8 cellular contexts compared by ENCODE assay signal in the genomic region with DNA sequence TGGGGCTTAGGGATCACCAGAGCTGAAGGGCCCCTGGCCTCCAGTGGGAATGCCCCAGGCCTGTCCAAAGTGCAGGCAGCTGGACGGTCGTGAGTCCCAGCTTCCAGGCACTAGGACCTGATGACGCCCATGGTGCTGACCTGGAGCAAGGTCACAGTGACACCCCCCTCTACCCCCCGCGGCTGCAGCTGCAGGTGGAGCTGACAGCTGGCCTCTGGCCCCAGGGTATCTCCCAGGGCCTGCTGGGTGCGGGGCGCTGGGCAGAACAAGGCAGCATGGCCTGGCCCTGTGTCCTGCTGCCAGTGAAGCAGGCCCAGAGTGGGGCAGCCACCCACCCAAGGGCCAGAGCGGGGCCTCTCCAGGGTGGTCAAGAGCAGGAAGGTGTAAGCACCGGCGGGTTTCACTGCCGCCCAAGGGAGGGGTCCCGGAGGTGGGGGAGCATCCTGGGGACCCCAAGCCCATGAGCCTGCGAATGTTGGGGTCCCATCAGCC. TPM values are rescaled to one million over a fixed set of nuclear protein-coding genes. Genes with fewer than 3 reads are reported as not detected.
A peak's percentile ranks its signal among the peaks of the same experiment; 100 is the strongest.
DNase-seq lines count a peak whose midpoint lies in the region; ATAC-seq, FAIRE-seq and TF ChIP-seq lines count a peak whose summit lies in the region.

No MANE protein-coding gene starts in this region.

- no peaks in the 10 kb centered on the region for H3K9me2 ChIP-seq in PC-3 (replicated peaks; ENCODE audit: low read length)

- H4K8ac ChIP-seq in neuronal stem cell (ENCODE audit: low read depth, low read length): peak overlapping the region; percentile 68

- TF ChIP-seq CTCF in Caco-2 (IDR thresholded peaks at IDR 0.05; ENCODE audit: insufficient read depth in 1 of 2, low read depth in 1 of 2, low read length in 1 of 2, severe bottlenecking in 1 of 2, unreplicated experiment in 1 of 2) (no peak), PC-3 (conservative IDR thresholded peaks at IDR 0.05; ENCODE audit: low read depth, low read length) (no peak), endothelial cell of umbilical vein (IDR thresholded peaks at IDR 0.05; ENCODE audit: extremely low read depth in 1 of 2, insufficient read depth in 1 of 2, low read depth in 1 of 2, low read length in 2 of 2) (no peak)

- peak overlapping the region; percentile 34 for H2BK12ac ChIP-seq in neuronal stem cell (ENCODE audit: low read length)

- H3K4me3 Mint-ChIP-seq in Caco-2 (ENCODE audit: unreplicated experiment): no peak overlapping the region

- peak overlapping the region; percentile 95 for H3K18ac ChIP-seq in neuronal stem cell (ENCODE audit: low read length)

- peak overlapping the region; percentile 98 for H2BK15ac ChIP-seq in neuronal stem cell (ENCODE audit: low read length)

- H2BK5ac ChIP-seq in neuronal stem cell (ENCODE audit: low read length): peak overlapping the region; percentile 42

- no CpG with 5 or more reads among the region's 13 CpGs for WGBS in neuronal stem cell (ENCODE audit: extremely low coverage in 2 of 2, insufficient read length in 2 of 2, insufficient replicate concordance in 1 of 2), 2 donors

- H3K27ac ChIP-seq in PC-3 (ENCODE audit: low read length): peak overlapping the region; percentile 7; the same call in 1 of the 2 replicates
- H3K27ac ChIP-seq in endothelial cell of umbilical vein (ENCODE audit: insufficient read depth, low read depth, low read length): peak overlapping the region; percentile 33
- H3K27ac ChIP-seq in neuronal stem cell (replicated peaks; ENCODE audit: low read length): no peak overlapping the region

- H2AFZ ChIP-seq in PC-3 (ENCODE audit: low read length) (peak overlapping the region; percentile 74), endothelial cell of umbilical vein (ENCODE audit: low read depth, low read length) (no peak overlapping the region), neuronal stem cell (ENCODE audit: low read length) (peak overlapping the region; percentile 49)

- H3K4me1 Mint-ChIP-seq in Caco-2 (ENCODE audit: low read depth, unreplicated experiment): peaks cover 22% of the 10 kb centered on the region

- peak overlapping the region; percentile 66 for H3K23ac ChIP-seq in neuronal stem cell (ENCODE audit: low read depth, low read length, poor library complexity)

- H3K9me3 Mint-ChIP-seq in Caco-2 (ENCODE audit: unreplicated experiment): no peaks in the 10 kb centered on the region

- peak overlapping the region; percentile 96 for H3K4me2 ChIP-seq in PC-3 (ENCODE audit: low read length)
- peak overlapping the region; percentile 30 for H3K4me2 ChIP-seq in endothelial cell of umbilical vein (ENCODE audit: insufficient read depth, low read length)
- peak overlapping the region; percentile 48 for H3K4me2 ChIP-seq in neuronal stem cell (ENCODE audit: insufficient read depth, low read length, poor library complexity, severe bottlenecking)

- DNase-seq in Caco-2 (peak; percentile 90 to 96), PC-3 (no peak), endothelial cell of umbilical vein (ENCODE audit: low read depth, low spot score) (peak; percentile 10), neuronal stem cell (ENCODE audit: low spot score) (no peak), GM19240 (ENCODE audit: insufficient read length, low spot score) (no peak), cortex of kidney (lab: John Stamatoyannopoulos, UW) (no peak), T-helper 9 cell (no peak)

- H3K27me3 ChIP-seq in Caco-2 (replicated peaks; ENCODE audit: control insufficient read depth, insufficient read depth, low read length): no peaks in the 10 kb centered on the region
- no peaks in the 10 kb centered on the region for H3K27me3 ChIP-seq in PC-3 (ENCODE audit: low read length)
- no peaks in the 10 kb centered on the region for H3K27me3 ChIP-seq in endothelial cell of umbilical vein (ENCODE audit: control insufficient read depth in 2 of 2, insufficient read depth in 2 of 2, low read length in 2 of 2)
- no peaks in the 10 kb centered on the region for H3K27me3 ChIP-seq in neuronal stem cell (ENCODE audit: control insufficient read depth in 3 of 3, insufficient read depth in 3 of 3, low read depth in 1 of 3, low read length in 3 of 3)

- H3K4me3 ChIP-seq in Caco-2 (ENCODE audit: low read depth, low read length): no peak overlapping the region
- peak overlapping the region; percentile 78 for H3K4me3 ChIP-seq in PC-3 (ENCODE audit: low read length)
- H3K4me3 ChIP-seq in endothelial cell of umbilical vein (replicated peaks in 1 of 3; ENCODE audit: insufficient read depth in 1 of 3, low read depth in 1 of 3, low read length in 3 of 3): peak overlapping the region in 1 of 3 experiments; percentile 58
- H3K4me3 ChIP-seq in neuronal stem cell (ENCODE audit: low read length in 2 of 2): no peak overlapping the region

- H3K9me3 ChIP-seq in Caco-2: no peaks in the 10 kb centered on the region
- H3K9me3 ChIP-seq in PC-3 (ENCODE audit: low read length): no peaks in the 10 kb centered on the region
- no peaks in the 10 kb centered on the region for H3K9me3 ChIP-seq in endothelial cell of umbilical vein (replicated peaks; ENCODE audit: control insufficient read depth, insufficient read depth, low read length)
- H3K9me3 ChIP-seq in neuronal stem cell (replicated peaks in 1 of 2; ENCODE audit: control insufficient read depth in 2 of 2, insufficient read depth in 1 of 2, low read depth in 1 of 2, low read length in 2 of 2): no peaks in the 10 kb centered on the region

- H2BK120ac ChIP-seq in neuronal stem cell (ENCODE audit: low read depth, low read length): no peak overlapping the region

- H3K79me2 ChIP-seq in PC-3 (ENCODE audit: low read length): peaks cover 42% of the 10 kb centered on the region
- H3K79me2 ChIP-seq in endothelial cell of umbilical vein (ENCODE audit: control insufficient read depth, insufficient read depth, low read length): peaks cover 24% of the 10 kb centered on the region

- no peak overlapping the region for H4K91ac ChIP-seq in neuronal stem cell (ENCODE audit: low read depth, low read length, poor library complexity)

- H3K9ac ChIP-seq in PC-3 (ENCODE audit: low read length) (peak overlapping the region; percentile 84), endothelial cell of umbilical vein (replicated peaks; ENCODE audit: extremely low read depth, insufficient read depth, low read length) (peak overlapping the region; percentile 36), neuronal stem cell (ENCODE audit: low read depth, low read length, poor library complexity) (peak overlapping the region; percentile 88)

- peak overlapping the region; percentile 98 for H2AK5ac ChIP-seq in neuronal stem cell (ENCODE audit: low read depth, low read length)

- CTCF ChIA-PET in Caco-2 (lab: Charles Lee) (interaction anchor here (1.1 kb wide), 1 partner anchor 13 kb away, joined by 3 read pairs; no protein-coding TSS in a partner anchor), PC-3 (lab: Charles Lee) (no interaction called here), endothelial cell of umbilical vein (lab: Charles Lee) (interaction anchor here (1.2 kb wide), 1 partner anchor 8 kb away, joined by 3 read pairs; a partner anchor contains a TSS)

- H3K79me1 ChIP-seq in neuronal stem cell (ENCODE audit: low read depth, low read length): peaks cover 4% of the 10 kb centered on the region

- TF ChIP-seq POLR2A in endothelial cell of umbilical vein (IDR thresholded peaks at IDR 0.05; ENCODE audit: low read depth, low read length): no peak

- intact Hi-C loops in Caco-2 (cut with micrococcal nuclease; ENCODE audit: unreplicated experiment) (no loop called here), PC-3 (cut with micrococcal nuclease) (loop anchor here (5.0 kb wide), 1 partner anchor 84 kb away; a partner anchor contains a TSS), endothelial cell of umbilical vein (cut with micrococcal nuclease) (loop anchor here (1.0 to 5.0 kb wide), 2 partner anchors 8 to 169 kb away; a partner anchor contains a TSS)

- peak overlapping the region; percentile 39 for H3K27ac Mint-ChIP-seq in Caco-2 (ENCODE audit: unreplicated experiment)

- no peak for FAIRE-seq in endothelial cell of umbilical vein (lab: Jason Lieb, UNC)

- POLR2A ChIA-PET in Caco-2 (lab: Charles Lee) (interaction anchor here (0.6 kb wide), 1 partner anchor 112 kb away, joined by 11 read pairs; no protein-coding TSS in a partner anchor), PC-3 (lab: Charles Lee; ENCODE audit: unreplicated experiment) (no interaction called here), endothelial cell of umbilical vein (lab: Charles Lee) (interaction anchor here (1.3 kb wide), 1 partner anchor 90 kb away, joined by 3 read pairs; no protein-coding TSS in a partner anchor)

- no peaks in the 10 kb centered on the region for H4K20me1 ChIP-seq in PC-3 (ENCODE audit: low read length)
- H4K20me1 ChIP-seq in endothelial cell of umbilical vein (replicated peaks; ENCODE audit: control insufficient read depth, extremely low read depth, insufficient read depth, low read length): no peaks in the 10 kb centered on the region

- BruUV-seq in Caco-2 (replicated peaks; lab: Mats Ljungman, UMichigan) (no TSS peak), PC-3 (replicated peaks; lab: Mats Ljungman, UMichigan) (TSS peak; percentile 87), endothelial cell of umbilical vein (replicated peaks; lab: Mats Ljungman, UMichigan) (TSS peak; percentile 62)

- peak overlapping the region; percentile 86 for H3K14ac ChIP-seq in neuronal stem cell (ENCODE audit: low read length)

- peak; percentile 18 for ATAC-seq in PC-3
- ATAC-seq in GM18867 (IDR thresholded peaks at IDR 0.05; ENCODE audit: unreplicated experiment): no peak

- H3K4ac ChIP-seq in neuronal stem cell (ENCODE audit: low read length): peak overlapping the region; percentile 85

- no peaks in the 10 kb centered on the region for H3K27me3 Mint-ChIP-seq in Caco-2 (ENCODE audit: insufficient read depth, unreplicated experiment)

- H3K36me3 ChIP-seq in Caco-2 (ENCODE audit: control insufficient read depth, insufficient read depth, low read length): peaks cover 2% of the 10 kb centered on the region; the same call in 1 of the 2 replicates
- H3K36me3 ChIP-seq in PC-3 (ENCODE audit: low read depth, low read length): peaks cover 11% of the 10 kb centered on the region
- H3K36me3 ChIP-seq in endothelial cell of umbilical vein (ENCODE audit: control insufficient read depth in 2 of 2, extremely low read depth in 1 of 2, insufficient read depth in 2 of 2, low read length in 2 of 2): peaks cover 0 to 23% of the 10 kb centered on the region in 2 experiments
- peaks cover 14 to 27% of the 10 kb centered on the region in 2 donors for H3K36me3 ChIP-seq in neuronal stem cell (replicated peaks in 1 of 2; ENCODE audit: control insufficient read depth in 2 of 2, insufficient read depth in 2 of 2, low read length in 2 of 2)

- no peaks in the 10 kb centered on the region for H3K9me1 ChIP-seq in endothelial cell of umbilical vein (replicated peaks; ENCODE audit: control insufficient read depth, extremely low read depth, insufficient read depth, low read length)

- H3K36me3 Mint-ChIP-seq in Caco-2 (ENCODE audit: insufficient read depth, unreplicated experiment): peaks cover 52% of the 10 kb centered on the region

- H3K4me1 ChIP-seq in Caco-2 (peaks cover 37% of the 10 kb centered on the region), PC-3 (ENCODE audit: insufficient read depth, low read length) (peaks cover 26% of the 10 kb centered on the region), endothelial cell of umbilical vein (ENCODE audit: control insufficient read depth, extremely low read depth, insufficient read depth, low read length) (peaks cover 20% of the 10 kb centered on the region), neuronal stem cell (ENCODE audit: control insufficient read depth in 2 of 2, insufficient read depth in 1 of 2, low read depth in 1 of 2, low read length in 2 of 2) (peaks cover 13 to 31% of the 10 kb centered on the region in 2 donors)

- no peaks in the 10 kb centered on the region for H3F3A ChIP-seq in PC-3 (ENCODE audit: low read length, unreplicated experiment)

- dilution Hi-C loops in endothelial cell of umbilical vein (cut with MboI; ENCODE audit: extremely low pct_ligation_motif_present, low sequenced_read_pairs): no loop called here

RNA-seq across cellular contexts. Expression of a gene that starts 0.6 kb away (rescaled TPM):
- total RNA-seq in Caco-2 (2022): 2.7 and 2.8 TPM in 2 replicates
- total RNA-seq in PC-3 (2014; rRNA removed): 183 and 203 TPM in 2 replicates
- total RNA-seq in endothelial cell of umbilical vein: 124 and 134 TPM in 2 replicates
- 183 and 236 TPM in 2 replicates for polyA plus RNA-seq in endothelial cell of umbilical vein
- 40.1 and 59.5 TPM in 2 replicates for polyA plus RNA-seq in endothelial cell of umbilical vein (2011; cell fraction: cytosol; rRNA removed)
- 830 and 950 TPM in 2 replicates for polyA plus RNA-seq in endothelial cell of umbilical vein (2011; cell fraction: nucleus; rRNA removed)
- polyA plus RNA-seq in endothelial cell of umbilical vein (2012): 58.8 and 85.6 TPM in 2 replicates
- polyA minus RNA-seq in endothelial cell of umbilical vein: 57.6 and 77.2 TPM in 2 replicates
- 26.6 TPM for polyA minus RNA-seq in endothelial cell of umbilical vein (2011; cell fraction: cytosol; rRNA and poly(A)+ RNA removed)
- 109 and 157 TPM in 2 replicates for polyA minus RNA-seq in endothelial cell of umbilical vein (2011; cell fraction: nucleus; rRNA and poly(A)+ RNA removed)
- polyA plus RNA-seq in neuronal stem cell (2013, experiment 1 of 2): 5.7 TPM
- 4.8 TPM for polyA plus RNA-seq in neuronal stem cell (2013, experiment 2 of 2)

RNA-seq across cellular contexts. Expression of a gene that starts 7.8 kb away (rescaled TPM):
- total RNA-seq in Caco-2 (2022) (309 and 334 TPM in 2 replicates), PC-3 (2014; rRNA removed) (560 and 576 TPM in 2 replicates), endothelial cell of umbilical vein (150 and 170 TPM in 2 replicates)
- polyA plus RNA-seq in endothelial cell of umbilical vein: 166 and 220 TPM in 2 replicates
- 85.9 and 127 TPM in 2 replicates for polyA plus RNA-seq in endothelial cell of umbilical vein (2011; cell fraction: cytosol; rRNA removed)
- polyA plus RNA-seq in endothelial cell of umbilical vein (2011; cell fraction: nucleus; rRNA removed): 58.1 and 68.9 TPM in 2 replicates
- 96.4 and 179 TPM in 2 replicates for polyA plus RNA-seq in endothelial cell of umbilical vein (2012)
- 74.2 and 83.9 TPM in 2 replicates for polyA minus RNA-seq in endothelial cell of umbilical vein
- 260 TPM for polyA minus RNA-seq in endothelial cell of umbilical vein (2011; cell fraction: cytosol; rRNA and poly(A)+ RNA removed)
- 32.0 and 34.3 TPM in 2 replicates for polyA minus RNA-seq in endothelial cell of umbilical vein (2011; cell fraction: nucleus; rRNA and poly(A)+ RNA removed)
- polyA plus RNA-seq in neuronal stem cell (2013, experiment 1 of 2): 144 TPM
- 148 TPM for polyA plus RNA-seq in neuronal stem cell (2013, experiment 2 of 2)

RNA-seq across cellular contexts. Expression of a gene that starts 28.1 kb away (rescaled TPM):
- 8.2 and 9.1 TPM in 2 replicates for total RNA-seq in Caco-2 (2022)
- total RNA-seq in PC-3 (2014; rRNA removed): 26.0 and 28.1 TPM in 2 replicates
- total RNA-seq in endothelial cell of umbilical vein: 0.13 and 0.37 TPM in 2 replicates
- polyA plus RNA-seq in endothelial cell of umbilical vein: 1.0 TPM in 2 replicates
- polyA plus RNA-seq in endothelial cell of umbilical vein (2011; cell fraction: cytosol; rRNA removed): 0.53 and 0.69 TPM in 2 replicates
- polyA plus RNA-seq in endothelial cell of umbilical vein (2011; cell fraction: nucleus; rRNA removed): 0.46 and 0.53 TPM in 2 replicates
- 0.11 and 0.12 TPM in 2 replicates for polyA plus RNA-seq in endothelial cell of umbilical vein (2012)
- 0.32 and 0.34 TPM in 2 replicates for polyA minus RNA-seq in endothelial cell of umbilical vein
- polyA minus RNA-seq in endothelial cell of umbilical vein (2011; cell fraction: cytosol; rRNA and poly(A)+ RNA removed): 25.6 TPM
- 0.19 and 0.34 TPM in 2 replicates for polyA minus RNA-seq in endothelial cell of umbilical vein (2011; cell fraction: nucleus; rRNA and poly(A)+ RNA removed)
- 0.25 TPM for polyA plus RNA-seq in neuronal stem cell (2013, experiment 1 of 2)
- polyA plus RNA-seq in neuronal stem cell (2013, experiment 2 of 2): 0.22 TPM

RNA-seq across cellular contexts. Expression of a gene that starts 34.4 kb away (rescaled TPM):
- total RNA-seq in Caco-2 (2022) (26.5 and 29.3 TPM in 2 replicates), PC-3 (2014; rRNA removed) (66.8 and 77.0 TPM in 2 replicates), endothelial cell of umbilical vein (10.6 and 11.5 TPM in 2 replicates)
- polyA plus RNA-seq in endothelial cell of umbilical vein: 18.9 and 22.0 TPM in 2 replicates
- 10.3 and 10.4 TPM in 2 replicates for polyA plus RNA-seq in endothelial cell of umbilical vein (2011; cell fraction: cytosol; rRNA removed)
- 24.8 and 26.9 TPM in 2 replicates for polyA plus RNA-seq in endothelial cell of umbilical vein (2011; cell fraction: nucleus; rRNA removed)
- polyA plus RNA-seq in endothelial cell of umbilical vein (2012): 5.5 and 9.4 TPM in 2 replicates
- 13.4 and 14.2 TPM in 2 replicates for polyA minus RNA-seq in endothelial cell of umbilical vein
- 23.5 TPM for polyA minus RNA-seq in endothelial cell of umbilical vein (2011; cell fraction: cytosol; rRNA and poly(A)+ RNA removed)
- 5.4 and 6.4 TPM in 2 replicates for polyA minus RNA-seq in endothelial cell of umbilical vein (2011; cell fraction: nucleus; rRNA and poly(A)+ RNA removed)
- polyA plus RNA-seq in neuronal stem cell (2013, experiment 1 of 2): 4.9 TPM
- polyA plus RNA-seq in neuronal stem cell (2013, experiment 2 of 2): 4.6 TPM

Comparison
In these comparisons a context has a peak if more than half of its experiments do, and no peak if none do; other contexts are left out.
1. DNase-seq: peak in Caco-2 (2 of 2) and endothelial cell of umbilical vein (single experiment); none in PC-3 (single experiment), neuronal stem cell (single experiment), GM19240 (single experiment), cortex of kidney (single experiment) and T-helper 9 cell (single experiment).
2. H3K4me2 ChIP-seq: peak in every context shown above with its lines; median percentile 96 in PC-3; 48 in neuronal stem cell; 30 in endothelial cell of umbilical vein.
3. H3K9ac ChIP-seq: peak in every context shown above with its lines; median percentile 88 in neuronal stem cell; 84 in PC-3; 36 in endothelial cell of umbilical vein.
4. RNA of a gene that starts 0.6 kb away (total RNA-seq): 183 to 203 TPM in PC-3 and 124 to 134 TPM in endothelial cell of umbilical vein; 2.7 to 2.8 TPM in Caco-2; every median in the first group is over 10 times any median in the second.